Comparison of ENCODE assay signal across 9 cellular contexts in genomic region chr9:111037744-111038335, GRCh38. TPM values are rescaled to one million over a fixed set of nuclear protein-coding genes. Genes with fewer than 3 reads are reported as not detected.
DNase-seq lines count a peak whose midpoint lies in the region; ATAC-seq, FAIRE-seq and TF ChIP-seq lines count a peak whose summit lies in the region.
"Had no signal": no experiment of that assay in that cellular context is flagged by ENCODE, and none has a peak within 500 bp of the region (broad histone marks: within the 10 kb centered on the region; RNA-seq: fewer than 3 reads in every experiment).

No MANE protein-coding gene starts in this region.

- H2AFZ ChIP-seq in GM12878 (ENCODE audit: control insufficient read depth, low read depth, low read length) = peak overlapping the region; percentile 39; the same call in 1 of the 2 replicates

- H3K4me3 Mint-ChIP-seq in stimulated activated effector memory CD8-positive, alpha-beta T cell treated with anti-CD3 and anti-CD28 coated beads, Interleukin-12 subunit alpha, Interleukin-12 subunit beta, amount 100 ng/mL, for 72 hours = no peak overlapping the region

- DNase-seq in NCI-H1436 (lab: John Stamatoyannopoulos, UW) (peak; percentile 16), NCI-H1436 treated with DMSO at 0.1 percent for 48 hours (lab: John Stamatoyannopoulos, UW) (no peak), GM12878 (ENCODE audit: low read depth, low spot score) (no peak), iris pigment epithelial cell (ENCODE audit: low read depth) (peak; percentile 52), OCI-M1 (lab: John Stamatoyannopoulos, UW) (no peak)
- DNase-seq in stimulated activated effector memory CD8-positive, alpha-beta T cell treated with anti-CD3 and anti-CD28 coated beads, Interleukin-12 subunit alpha, Interleukin-12 subunit beta, amount 100 ng/mL, for 72 hours (ENCODE audit: low spot score in 2 of 2) = no peak
- DNase-seq: DND-41 had no signal

- H3K27ac Mint-ChIP-seq in stimulated activated effector memory CD8-positive, alpha-beta T cell treated with anti-CD3 and anti-CD28 coated beads, Interleukin-12 subunit alpha, Interleukin-12 subunit beta, amount 100 ng/mL, for 72 hours = no peak overlapping the region

- no peaks in the 10 kb centered on the region for H4K20me1 ChIP-seq in GM12878 (ENCODE audit: control insufficient read depth, insufficient read depth)

- no peaks in the 10 kb centered on the region for H3K9me3 Mint-ChIP-seq in stimulated activated effector memory CD8-positive, alpha-beta T cell treated with anti-CD3 and anti-CD28 coated beads, Interleukin-12 subunit alpha, Interleukin-12 subunit beta, amount 100 ng/mL, for 72 hours

- 22% methylated on average over 62 of the region's 82 CpGs for WGBS in GM12878 (ENCODE audit: insufficient coverage, insufficient replicate concordance, low lambda C conversion rate, missing lambda C conversion rate)

- POLR2A ChIA-PET in GM12878 (lab: Charles Lee) = no interaction called here

- H3K27ac ChIP-seq in HUES6 (ENCODE audit: low read depth, low read length) (peak overlapping the region; percentile 29; the same call in 1 of the 2 replicates), GM12878 (ENCODE audit: control insufficient read depth, insufficient read depth) (no peak overlapping the region)

- no peak for TF ChIP-seq EP300 in GM12878 (IDR thresholded peaks at IDR 0.05; ENCODE audit: borderline replicate concordance in 1 of 2, control insufficient read depth in 1 of 2, low read depth in 2 of 2, low read length in 2 of 2)

- CTCF ChIA-PET in GM12878 (lab: Yijun Ruan, JAX) = interaction anchor here (1.6 to 3.3 kb wide), 2 partner anchors 112 to 261 kb away, joined by 6 to 27 read pairs; no protein-coding TSS in a partner anchor

- H3K9ac ChIP-seq in HUES6 (ENCODE audit: low read length) (peak overlapping the region; percentile 79), GM12878 (ENCODE audit: control insufficient read depth, insufficient read depth, low read length) (no peak overlapping the region)

- H3K4me3 ChIP-seq in HUES6 (ENCODE audit: low read depth, low read length) (peak overlapping the region; percentile 84), GM12878 (peak overlapping the region; percentile 53; the same call in 1 of the 2 replicates)

- no TSS peak for BruUV-seq in GM12878 (replicated peaks; lab: Mats Ljungman, UMichigan)

- H3K27me3 ChIP-seq in HUES6 (ENCODE audit: control insufficient read depth, insufficient read depth, low read length) (peaks cover 27% of the 10 kb centered on the region), GM12878 (replicated peaks in 1 of 2; ENCODE audit: control insufficient read depth in 2 of 2, insufficient read depth in 2 of 2, low read length in 1 of 2) (peaks cover 0 to 10% of the 10 kb centered on the region in 2 experiments; a peak in 1 of 4 replicates)

- peak in 2 of 3 experiments; percentile 40 to 54; a peak in 3 of 6 replicates for TF ChIP-seq CTCF in GM12878 (IDR thresholded peaks at IDR 0.05 in 2 of 3, conservative IDR thresholded peaks at IDR 0.05 in 1 of 3; ENCODE audit: control insufficient read depth in 2 of 3, extremely low read depth in 1 of 3, insufficient read depth in 1 of 3, low read depth in 3 of 3, low read length in 3 of 3)

- H3K4me1 ChIP-seq in HUES6 (ENCODE audit: control insufficient read depth, insufficient read depth, low read length) (peaks cover 10% of the 10 kb centered on the region), GM12878 (ENCODE audit: control insufficient read depth, insufficient read depth, low read length) (no peaks in the 10 kb centered on the region)

- H3K36me3 ChIP-seq in HUES6 (ENCODE audit: control insufficient read depth, insufficient read depth, low read length) = no peaks in the 10 kb centered on the region
- no peaks in the 10 kb centered on the region for H3K36me3 ChIP-seq in GM12878 (ENCODE audit: control insufficient read depth in 2 of 2, insufficient read depth in 2 of 2, low read length in 1 of 2)

- H3K4me1 Mint-ChIP-seq in stimulated activated effector memory CD8-positive, alpha-beta T cell treated with anti-CD3 and anti-CD28 coated beads, Interleukin-12 subunit alpha, Interleukin-12 subunit beta, amount 100 ng/mL, for 72 hours = peaks cover 7% of the 10 kb centered on the region

- intact Hi-C loops in GM12878 (cut with micrococcal nuclease; ENCODE audit: unreplicated experiment) = loop anchor here (1.0 to 5.0 kb wide), 5 partner anchors 111 to 399 kb away; no protein-coding TSS in a partner anchor

- in situ Hi-C loops in GM12878 (cut with MboI) = loop anchor here (5.0 kb wide), 1 partner anchor 259 kb away; no protein-coding TSS in a partner anchor

- H3K79me2 ChIP-seq in GM12878 (ENCODE audit: control insufficient read depth, insufficient read depth, low read length) = no peaks in the 10 kb centered on the region

- TF ChIP-seq POLR2A in GM12878 (IDR thresholded peaks at IDR 0.05; ENCODE audit: low read depth, low read length) = no peak

- RAD21 ChIA-PET in GM12878 (lab: Charles Lee; ENCODE audit: unreplicated experiment) = interaction anchor here (3.6 to 4.4 kb wide), 2 partner anchors 112 to 260 kb away, joined by 35 to 46 read pairs; no protein-coding TSS in a partner anchor

- H3K4me2 ChIP-seq in GM12878 (ENCODE audit: control insufficient read depth, insufficient read depth) = peak overlapping the region; percentile 64

- H3K9me3 ChIP-seq in HUES6 (ENCODE audit: control insufficient read depth, insufficient read depth, low read depth, low read length) (no peaks in the 10 kb centered on the region), GM12878 (replicated peaks; ENCODE audit: control insufficient read depth, insufficient read depth, low read length) (no peaks in the 10 kb centered on the region)

- TF ChIP-seq RAD21 in GM12878 (IDR thresholded peaks at IDR 0.05; ENCODE audit: insufficient read depth, low read depth, low read length) = peak; percentile 65

- peak; percentile 62 for ATAC-seq in GM12878
- peak; percentile 46 for ATAC-seq in stimulated activated effector memory CD8-positive, alpha-beta T cell treated with anti-CD3 and anti-CD28 coated beads, Interleukin-12 subunit alpha, Interleukin-12 subunit beta, amount 100 ng/mL, for 72 hours
- ATAC-seq in HG03025 (IDR thresholded peaks at IDR 0.05; ENCODE audit: low FRiP score, unreplicated experiment) = no peak

- FAIRE-seq in GM12878 (lab: Jason Lieb, UNC) = no peak

- SMC1A ChIA-PET in GM12878 (lab: Charles Lee; ENCODE audit: uncharacterized antibody, unreplicated experiment) = interaction anchor here (4.0 kb wide), 1 partner anchor 39 kb away, joined by 18 read pairs; no protein-coding TSS in a partner anchor

- no peaks in the 10 kb centered on the region for H3K36me3 Mint-ChIP-seq in stimulated activated effector memory CD8-positive, alpha-beta T cell treated with anti-CD3 and anti-CD28 coated beads, Interleukin-12 subunit alpha, Interleukin-12 subunit beta, amount 100 ng/mL, for 72 hours

TF ChIP-seq in GM12878, 131 proteins besides CTCF, POLR2A, EP300 and RAD21 (continues in another document):
- peak; percentile 62 for TF ChIP-seq RUNX3 (IDR thresholded peaks at IDR 0.05; ENCODE audit: low read length)
- TF ChIP-seq CEBPZ (IDR thresholded peaks at IDR 0.05; ENCODE audit: low read depth, low read length) = no peak
- TF ChIP-seq ZSCAN29 (IDR thresholded peaks at IDR 0.05) = 0 out of 2 replicates have a peak, but pooled peaks have one; percentile 42
- TF ChIP-seq SMARCA5 (IDR thresholded peaks at IDR 0.05) = peak; percentile 98
- peak; percentile 85 for TF ChIP-seq IKZF1 (conservative IDR thresholded peaks at IDR 0.05)
- TF ChIP-seq MEF2A (IDR thresholded peaks at IDR 0.05; ENCODE audit: insufficient read depth, low read depth, low read length) = no peak
- TF ChIP-seq SIN3A (IDR thresholded peaks at IDR 0.05; ENCODE audit: low read depth, low read length) = 0 out of 2 replicates have a peak, but pooled peaks have one; percentile 32

RNA-seq across cellular contexts. Expression of gene LPAR1, which starts 0.4 kb away (rescaled TPM):
- total RNA-seq in GM12878 (2013; cell fraction: nucleolus; rRNA removed) = 10.1 and 12.7 TPM in 2 replicates
- total RNA-seq in GM12878 (2014; rRNA removed) = 11.2 and 13.8 TPM in 2 replicates
- total RNA-seq in GM12878 (2014; rRNA removed; fragmentation: Illumina TruSeq; extraction: Trizol) = 11.5 and 11.8 TPM in 2 replicates
- 9.6 and 10.8 TPM in 2 replicates for total RNA-seq in GM12878 (2021)
- polyA plus RNA-seq in GM12878 (2011; ENCODE audit: low read depth) = 0.09 TPM
- 9.4 and 12.9 TPM in 2 replicates for polyA plus RNA-seq in GM12878 (2011; rRNA removed)
- 10.6 and 10.9 TPM in 2 replicates for polyA plus RNA-seq in GM12878 (2011; cell fraction: cytosol; rRNA removed)
- 8.9 and 9.0 TPM in 2 replicates for polyA plus RNA-seq in GM12878 (2011; cell fraction: nucleus; rRNA removed)
- 0.11 and 0.20 TPM in 2 replicates for polyA plus RNA-seq in GM12878 (2012)
- polyA plus RNA-seq in GM12878 (2014; fragmentation: Illumina TruSeq; extraction: Trizol) = 9.8 and 10.0 TPM in 2 replicates
- polyA plus RNA-seq in GM12878 (2014; fragmentation: Nextera tagmentation; extraction: Ambion mirVana) = 1 to 10 TPM; 3.3 to 4.2 TPM
- polyA plus RNA-seq in GM12878 (2014; rRNA removed) = 7.3 and 7.5 TPM in 2 replicates
- polyA plus RNA-seq in GM12878 (2016; fragmentation: Nextera tagmentation; extraction: Ambion mirVana) = 1 to 10 TPM; 5.8 to 5.9 TPM
- 43.4 and 62.7 TPM in 2 replicates for polyA minus RNA-seq in GM12878 (2011; rRNA and poly(A)+ RNA removed)
- 9.1 and 11.7 TPM in 2 replicates for polyA minus RNA-seq in GM12878 (2011; cell fraction: cytosol; rRNA and poly(A)+ RNA removed)
- polyA minus RNA-seq in GM12878 (2011; cell fraction: nucleus; rRNA and poly(A)+ RNA removed) = 22.7 and 45.4 TPM in 2 replicates

Comparison
In these comparisons a context has a peak if more than half of its experiments do, and no peak if none do; other contexts are left out.
1. DNase-seq: peak in NCI-H1436 (single experiment) and iris pigment epithelial cell (single experiment); none in NCI-H1436 treated with DMSO at 0.1 percent for 48 hours (single experiment), GM12878 (single experiment), stimulated activated effector memory CD8-positive, alpha-beta T cell treated with anti-CD3 and anti-CD28 coated beads, Interleukin-12 subunit alpha, Interleukin-12 subunit beta, amount 100 ng/mL, for 72 hours (0 of 2) and OCI-M1 (single experiment).